Comparison of ENCODE assay signal across 14 cellular contexts in the genomic region with DNA sequence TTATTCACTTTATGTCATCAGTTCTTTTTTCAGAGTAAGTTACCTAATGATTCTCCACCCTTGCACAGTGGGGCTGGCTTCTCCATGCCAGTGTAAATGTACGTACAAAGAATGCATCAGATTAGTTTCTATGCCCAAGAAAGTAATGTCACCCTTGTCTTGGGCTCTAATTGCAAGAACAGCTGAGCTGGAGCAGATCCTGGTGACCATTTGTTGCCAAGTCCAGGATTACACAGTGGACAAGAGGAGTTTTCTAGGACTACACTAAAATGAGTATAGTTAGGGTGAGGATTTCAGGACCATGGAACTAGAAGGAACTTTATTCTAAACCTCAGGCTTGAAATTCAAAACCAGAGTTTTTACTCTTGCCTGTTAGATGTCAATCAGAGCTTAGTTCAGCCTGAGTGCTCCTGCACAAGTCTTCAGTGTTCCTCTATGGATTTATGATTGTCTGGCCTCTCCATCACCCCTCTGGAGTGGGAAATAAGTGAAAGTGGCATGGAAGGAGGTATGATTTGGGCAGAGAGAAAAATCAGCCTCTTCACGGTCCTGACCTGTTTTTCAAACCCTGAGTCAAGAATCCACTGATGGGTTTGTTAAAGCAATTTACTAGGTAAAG. TPM values are rescaled to one million over a fixed set of nuclear protein-coding genes. Genes with fewer than 3 reads are reported as not detected.
DNase-seq lines count a peak whose midpoint lies in the region; ATAC-seq and TF ChIP-seq lines count a peak whose summit lies in the region.
"Had no signal": no experiment of that assay in that cellular context is flagged by ENCODE, and none has a peak within 500 bp of the region (broad histone marks: within the 10 kb centered on the region; RNA-seq: fewer than 3 reads in every experiment).

No MANE protein-coding gene starts in this region.

- H3K27ac ChIP-seq in SJCRH30 (peak overlapping the region; percentile 70), subcutaneous abdominal adipose tissue (ENCODE audit: low read depth, low read length) (peak overlapping the region; percentile 50)

- CTCF ChIA-PET in activated CD4-positive, alpha-beta memory T cell treated with anti-CD3 and anti-CD28 coated beads, Interleukin-2, amount 10 ng/mL, durations not matched to agents 7 days and 5 days (lab: Charles Lee) = no interaction called here

- H3K9me3 Mint-ChIP-seq in activated naive CD8-positive, alpha-beta T cell (ENCODE audit: low read depth) = no peaks in the 10 kb centered on the region
- no peaks in the 10 kb centered on the region for H3K9me3 Mint-ChIP-seq in activated naive CD8-positive, alpha-beta T cell treated with anti-CD3 and anti-CD28 coated beads for 36 hours
- no peaks in the 10 kb centered on the region for H3K9me3 Mint-ChIP-seq in mesothelial cell of epicardium
- no peaks in the 10 kb centered on the region for H3K9me3 Mint-ChIP-seq in activated CD4-positive, alpha-beta memory T cell treated with anti-CD3 and anti-CD28 coated beads, Interleukin-2, amount 10 ng/mL, durations not matched to agents 7 days and 5 days

- in situ Hi-C loops in GM13977 (cut with MboI; ENCODE audit: low pct_unique_long_range_greater_than_20kb, low sequenced_read_pairs, unreplicated experiment) = no loop called here

- no peak for TF ChIP-seq CTCF in mesothelial cell of epicardium (IDR thresholded peaks at IDR 0.05; ENCODE audit: unreplicated experiment)
- no peak for TF ChIP-seq CTCF in GM13977 (IDR thresholded peaks at IDR 0.05; ENCODE audit: extremely low read depth, insufficient read depth, missing control alignments)

- peak overlapping the region; percentile 58 for H3K27ac Mint-ChIP-seq in activated naive CD8-positive, alpha-beta T cell
- H3K27ac Mint-ChIP-seq in activated naive CD8-positive, alpha-beta T cell treated with anti-CD3 and anti-CD28 coated beads for 36 hours = no peak overlapping the region
- peak overlapping the region; percentile 68 for H3K27ac Mint-ChIP-seq in mesothelial cell of epicardium
- no peak overlapping the region for H3K27ac Mint-ChIP-seq in activated CD4-positive, alpha-beta memory T cell treated with anti-CD3 and anti-CD28 coated beads, Interleukin-2, amount 10 ng/mL, durations not matched to agents 7 days and 5 days
- H3K27ac Mint-ChIP-seq: T-helper 17 cell had no signal

- no peaks in the 10 kb centered on the region for H3K27me3 Mint-ChIP-seq in activated naive CD8-positive, alpha-beta T cell
- H3K27me3 Mint-ChIP-seq in activated naive CD8-positive, alpha-beta T cell treated with anti-CD3 and anti-CD28 coated beads for 36 hours = no peaks in the 10 kb centered on the region
- H3K27me3 Mint-ChIP-seq in mesothelial cell of epicardium (ENCODE audit: low read depth) = no peaks in the 10 kb centered on the region
- no peaks in the 10 kb centered on the region for H3K27me3 Mint-ChIP-seq in activated CD4-positive, alpha-beta memory T cell treated with anti-CD3 and anti-CD28 coated beads, Interleukin-2, amount 10 ng/mL, durations not matched to agents 7 days and 5 days
- H3K27me3 Mint-ChIP-seq: T-helper 17 cell had no signal

- POLR2A ChIA-PET in activated CD4-positive, alpha-beta memory T cell treated with anti-CD3 and anti-CD28 coated beads, Interleukin-2, amount 10 ng/mL, durations not matched to agents 7 days and 5 days (lab: Charles Lee) = interaction anchor here (1.0 to 15.3 kb wide), 5 partner anchors 13 to 203 kb away, joined by 3 to 496 read pairs (median 6); a partner anchor contains a TSS

- DNase-seq in activated naive CD8-positive, alpha-beta T cell treated with anti-CD3 and anti-CD28 coated beads for 36 hours = no peak
- peak; percentile 65 to 89 for DNase-seq in SJCRH30
- DNase-seq in mesothelial cell of epicardium (ENCODE audit: low spot score in 2 of 2, unreplicated experiment in 2 of 2) = no peak
- DNase-seq in GM13977 (ENCODE audit: low spot score) = no peak
- DNase-seq in activated CD4-positive, alpha-beta memory T cell treated with anti-CD3 and anti-CD28 coated beads, Interleukin-2, amount 10 ng/mL, durations not matched to agents 7 days and 5 days = no peak
- DNase-seq: activated naive CD4-positive, alpha-beta T cell treated with Interleukin-2 at 50 U/mL for 16 hours; central memory CD4-positive, alpha-beta T cell; left colon; NCI-H510A treated with DMSO at 0.1 percent for 48 hours; T-helper 17 cell; upper lobe of left lung had no signal

- peak overlapping the region in 1 of 5 donors; percentile 39 for H3K9ac ChIP-seq in subcutaneous abdominal adipose tissue (ENCODE audit: low read length in 5 of 5)

- H3K4me3 ChIP-seq in SJCRH30 = no peak overlapping the region
- no peak overlapping the region for H3K4me3 ChIP-seq in subcutaneous abdominal adipose tissue (ENCODE audit: low read depth in 1 of 5, low read length in 5 of 5)
- H3K4me3 ChIP-seq: upper lobe of left lung had no signal

- H3K4me3 Mint-ChIP-seq in activated naive CD8-positive, alpha-beta T cell = no peak overlapping the region
- no peak overlapping the region for H3K4me3 Mint-ChIP-seq in activated naive CD8-positive, alpha-beta T cell treated with anti-CD3 and anti-CD28 coated beads for 36 hours
- no peak overlapping the region for H3K4me3 Mint-ChIP-seq in mesothelial cell of epicardium
- H3K4me3 Mint-ChIP-seq in activated CD4-positive, alpha-beta memory T cell treated with anti-CD3 and anti-CD28 coated beads, Interleukin-2, amount 10 ng/mL, durations not matched to agents 7 days and 5 days = no peak overlapping the region
- H3K4me3 Mint-ChIP-seq: T-helper 17 cell had no signal

- H3K27me3 ChIP-seq in SJCRH30 (no peaks in the 10 kb centered on the region), subcutaneous abdominal adipose tissue (ENCODE audit: control insufficient read depth in 5 of 5, insufficient read depth in 4 of 5, low read length in 5 of 5) (no peaks in the 10 kb centered on the region)
- H3K27me3 ChIP-seq: upper lobe of left lung had no signal

- no peaks in the 10 kb centered on the region for H3K36me3 Mint-ChIP-seq in activated naive CD8-positive, alpha-beta T cell
- no peaks in the 10 kb centered on the region for H3K36me3 Mint-ChIP-seq in activated naive CD8-positive, alpha-beta T cell treated with anti-CD3 and anti-CD28 coated beads for 36 hours
- no peaks in the 10 kb centered on the region for H3K36me3 Mint-ChIP-seq in mesothelial cell of epicardium
- no peaks in the 10 kb centered on the region for H3K36me3 Mint-ChIP-seq in activated CD4-positive, alpha-beta memory T cell treated with anti-CD3 and anti-CD28 coated beads, Interleukin-2, amount 10 ng/mL, durations not matched to agents 7 days and 5 days (ENCODE audit: low read depth)

- H3K36me3 ChIP-seq in SJCRH30 (no peaks in the 10 kb centered on the region), subcutaneous abdominal adipose tissue (ENCODE audit: control insufficient read depth in 5 of 5, insufficient read depth in 5 of 5, low read length in 5 of 5) (no peaks in the 10 kb centered on the region)
- H3K36me3 ChIP-seq: upper lobe of left lung had no signal

- no peak for ATAC-seq in GM19455 (IDR thresholded peaks at IDR 0.05; ENCODE audit: unreplicated experiment)
- ATAC-seq: left colon, T-helper 17 cell had no signal

- H3K4me1 Mint-ChIP-seq in activated naive CD8-positive, alpha-beta T cell (ENCODE audit: low read depth) = peaks cover 60% of the 10 kb centered on the region
- H3K4me1 Mint-ChIP-seq in activated naive CD8-positive, alpha-beta T cell treated with anti-CD3 and anti-CD28 coated beads for 36 hours = peaks cover 56% of the 10 kb centered on the region
- H3K4me1 Mint-ChIP-seq in mesothelial cell of epicardium = peaks cover 53% of the 10 kb centered on the region
- H3K4me1 Mint-ChIP-seq in activated CD4-positive, alpha-beta memory T cell treated with anti-CD3 and anti-CD28 coated beads, Interleukin-2, amount 10 ng/mL, durations not matched to agents 7 days and 5 days = peaks cover 18% of the 10 kb centered on the region

- H3K4me1 ChIP-seq in SJCRH30 (peaks cover 72% of the 10 kb centered on the region), subcutaneous abdominal adipose tissue (ENCODE audit: control insufficient read depth in 5 of 5, insufficient read depth in 5 of 5, low read length in 5 of 5) (peaks cover 3 to 54% (median 27%) of the 10 kb centered on the region in 5 donors)

- H3K9me3 ChIP-seq in SJCRH30 (replicated peaks) = no peaks in the 10 kb centered on the region
- no peaks in the 10 kb centered on the region for H3K9me3 ChIP-seq in subcutaneous abdominal adipose tissue (ENCODE audit: control insufficient read depth in 5 of 5, low read length in 5 of 5)
- H3K9me3 ChIP-seq: upper lobe of left lung had no signal

RNA-seq across cellular contexts. Expression of a gene that starts 29.8 kb away (rescaled TPM):
- total RNA-seq in activated naive CD8-positive, alpha-beta T cell treated with anti-CD3 and anti-CD28 coated beads for 36 hours = 100 to 1,000 TPM; 449 to 455 TPM
- 81.6 and 88.4 TPM in 2 replicates for total RNA-seq in SJCRH30 (2014; rRNA removed; shearing (Covaris generic))
- total RNA-seq in mesothelial cell of epicardium = 245 to 257 TPM (median 255 TPM) in 3 replicates
- 100 to 1,000 TPM; 475 to 483 TPM for total RNA-seq in activated CD4-positive, alpha-beta memory T cell treated with anti-CD3 and anti-CD28 coated beads, Interleukin-2, amount 10 ng/mL, durations not matched to agents 7 days and 5 days

Comparison
In these comparisons a context has a peak if more than half of its experiments do, and no peak if none do; other contexts are left out.
1. H3K27ac Mint-ChIP-seq: peak in activated naive CD8-positive, alpha-beta T cell (single experiment) and mesothelial cell of epicardium (single experiment); none in activated naive CD8-positive, alpha-beta T cell treated with anti-CD3 and anti-CD28 coated beads for 36 hours (single experiment) and activated CD4-positive, alpha-beta memory T cell treated with anti-CD3 and anti-CD28 coated beads, Interleukin-2, amount 10 ng/mL, durations not matched to agents 7 days and 5 days (single experiment).
2. DNase-seq: peak in SJCRH30 (2 of 2); none in activated naive CD8-positive, alpha-beta T cell treated with anti-CD3 and anti-CD28 coated beads for 36 hours (single experiment), mesothelial cell of epicardium (0 of 2), GM13977 (single experiment) and activated CD4-positive, alpha-beta memory T cell treated with anti-CD3 and anti-CD28 coated beads, Interleukin-2, amount 10 ng/mL, durations not matched to agents 7 days and 5 days (single experiment).